1 cellular context compared by ENCODE assay signal in the genomic region with DNA sequence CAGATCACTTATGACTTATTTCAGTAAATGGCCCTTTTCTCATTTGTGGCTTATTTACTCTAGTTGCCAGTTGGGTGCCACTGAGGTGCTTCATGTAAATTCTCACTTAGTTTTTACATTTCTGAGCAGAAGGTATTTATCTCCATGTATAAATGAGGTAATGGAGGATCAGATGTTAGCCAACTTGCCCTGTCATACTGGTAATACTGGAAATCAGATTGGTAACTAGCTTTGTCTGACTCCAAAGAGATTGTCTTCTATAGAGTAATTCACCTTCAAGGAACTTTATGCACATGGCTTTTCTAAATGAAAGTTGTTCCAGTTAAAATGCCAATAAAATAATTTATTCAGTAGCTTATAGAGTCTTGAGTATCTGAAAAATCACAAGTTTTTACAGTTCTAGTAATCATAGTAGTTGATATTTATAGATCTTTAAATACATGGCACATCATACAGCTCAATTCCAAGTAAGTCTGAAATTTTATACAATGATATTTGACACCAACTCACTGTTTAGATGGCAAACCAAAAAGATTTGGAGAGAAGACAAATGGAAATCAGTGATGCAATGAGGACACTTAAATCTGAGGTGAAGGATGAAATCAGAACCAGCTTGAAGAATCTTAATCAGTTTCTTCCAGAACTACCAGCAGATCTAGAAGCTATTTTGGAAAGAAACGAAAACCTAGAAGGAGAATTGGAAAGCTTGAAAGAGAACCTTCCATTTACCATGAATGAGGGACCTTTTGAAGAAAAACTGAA.
TF ChIP-seq lines count a peak whose summit lies in the region.

No MANE protein-coding gene starts in this region.

TF ChIP-seq in IMR-90, 13 proteins besides CTCF, POLR2A, EP300 and RAD21:
- TF ChIP-seq CEBPB (IDR thresholded peaks at IDR 0.05; ENCODE audit: low read depth, low read length) (peak; percentile 51), NFE2L2 (IDR thresholded peaks at IDR 0.05; ENCODE audit: low read depth, low read length) (no peak), BHLHE40 (IDR thresholded peaks at IDR 0.05; ENCODE audit: low read depth, low read length) (no peak), SMC3 (IDR thresholded peaks at IDR 0.05; ENCODE audit: low read depth, low read length) (no peak)
- TF ChIP-seq, protein P1, sequence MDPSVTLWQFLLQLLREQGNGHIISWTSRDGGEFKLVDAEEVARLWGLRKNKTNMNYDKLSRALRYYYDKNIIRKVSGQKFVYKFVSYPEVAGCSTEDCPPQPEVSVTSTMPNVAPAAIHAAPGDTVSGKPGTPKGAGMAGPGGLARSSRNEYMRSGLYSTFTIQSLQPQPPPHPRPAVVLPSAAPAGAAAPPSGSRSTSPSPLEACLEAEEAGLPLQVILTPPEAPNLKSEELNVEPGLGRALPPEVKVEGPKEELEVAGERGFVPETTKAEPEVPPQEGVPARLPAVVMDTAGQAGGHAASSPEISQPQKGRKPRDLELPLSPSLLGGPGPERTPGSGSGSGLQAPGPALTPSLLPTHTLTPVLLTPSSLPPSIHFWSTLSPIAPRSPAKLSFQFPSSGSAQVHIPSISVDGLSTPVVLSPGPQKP (IDR thresholded peaks at IDR 0.05; ENCODE audit: borderline replicate concordance, low read depth, low read length), result no peak
TF ChIP-seq in IMR-90: peak in this region for 1.
